Comparison of ENCODE assay signal across 1 cellular context in the genomic region with DNA sequence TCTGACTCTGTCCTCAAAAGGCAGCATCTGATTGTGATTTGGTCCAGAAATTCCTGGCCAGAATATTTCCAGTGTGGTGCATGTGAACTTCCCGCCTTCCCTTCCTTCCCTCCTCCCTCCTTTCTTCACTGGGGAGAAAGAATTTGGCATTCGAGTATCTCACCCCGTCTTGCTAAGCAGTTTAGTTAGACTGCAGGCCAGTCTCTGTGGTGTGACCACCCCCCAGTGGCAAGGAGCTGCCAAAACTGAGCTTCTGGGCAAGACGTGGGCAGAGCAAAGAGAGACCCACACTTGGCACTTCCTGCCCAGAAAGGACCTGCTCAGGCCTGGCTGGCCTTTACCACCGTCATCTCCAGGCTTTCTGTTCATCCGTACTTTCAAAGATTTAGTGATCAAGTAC.
TF ChIP-seq lines count a peak whose summit lies in the region.

No MANE protein-coding gene starts in this region.

TF ChIP-seq in A549, 52 proteins besides CTCF, POLR2A, EP300 and RAD21 (continued from another document):
- TF ChIP-seq, protein P1, sequence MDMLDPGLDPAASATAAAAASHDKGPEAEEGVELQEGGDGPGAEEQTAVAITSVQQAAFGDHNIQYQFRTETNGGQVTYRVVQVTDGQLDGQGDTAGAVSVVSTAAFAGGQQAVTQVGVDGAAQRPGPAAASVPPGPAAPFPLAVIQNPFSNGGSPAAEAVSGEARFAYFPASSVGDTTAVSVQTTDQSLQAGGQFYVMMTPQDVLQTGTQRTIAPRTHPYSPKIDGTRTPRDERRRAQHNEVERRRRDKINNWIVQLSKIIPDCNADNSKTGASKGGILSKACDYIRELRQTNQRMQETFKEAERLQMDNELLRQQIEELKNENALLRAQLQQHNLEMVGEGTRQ (IDR thresholded peaks at IDR 0.05): no peak
- TF ChIP-seq CHD4 (IDR thresholded peaks at IDR 0.05; ENCODE audit: borderline replicate concordance) (no peak), NR3C1 (IDR thresholded peaks at IDR 0.05) (no peak), ESRRA (IDR thresholded peaks at IDR 0.05; ENCODE audit: borderline replicate concordance, low read length) (no peak)
- TF ChIP-seq, protein P2, sequence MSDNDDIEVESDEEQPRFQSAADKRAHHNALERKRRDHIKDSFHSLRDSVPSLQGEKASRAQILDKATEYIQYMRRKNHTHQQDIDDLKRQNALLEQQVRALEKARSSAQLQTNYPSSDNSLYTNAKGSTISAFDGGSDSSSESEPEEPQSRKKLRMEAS (IDR thresholded peaks at IDR 0.05): no peak
